Comparison of ENCODE assay signal across 8 cellular contexts in the genomic region with DNA sequence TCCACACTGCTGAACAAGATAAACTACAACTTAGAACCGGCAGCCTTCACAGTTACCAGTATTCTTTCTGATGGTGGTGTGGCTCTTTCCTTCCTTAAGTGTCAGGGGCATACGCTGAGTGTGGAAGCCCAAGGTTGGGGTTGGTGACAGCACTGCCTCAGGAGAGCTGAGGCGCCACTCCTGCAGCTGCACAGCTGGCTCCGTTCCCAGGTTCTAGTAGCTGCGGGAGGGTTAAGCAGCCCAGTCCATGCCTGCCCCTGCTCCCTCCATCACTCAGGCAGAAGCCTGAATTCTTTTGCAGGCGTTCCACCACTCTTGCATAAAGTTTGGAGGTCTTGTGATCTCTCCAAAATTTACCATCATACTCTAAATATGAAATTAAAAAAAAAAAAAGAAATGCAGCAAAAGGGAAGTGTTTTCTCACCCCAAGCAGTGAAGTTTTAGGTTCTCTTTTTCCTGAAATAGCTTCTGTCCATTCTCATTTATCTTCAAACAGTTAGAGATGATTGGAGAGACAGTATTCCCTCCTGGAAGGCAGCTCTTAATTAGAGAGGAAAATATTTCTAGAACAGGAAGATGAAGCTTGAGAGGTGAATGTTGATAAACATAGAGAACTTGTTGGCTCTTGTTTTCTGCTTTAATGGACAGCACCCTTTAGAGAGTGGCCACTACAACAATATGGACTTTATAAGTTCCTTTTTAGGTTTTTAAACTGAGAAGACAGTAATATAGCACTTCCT.
DNase-seq lines count a peak whose midpoint lies in the region; ATAC-seq and TF ChIP-seq lines count a peak whose summit lies in the region.

No MANE protein-coding gene starts in this region.

- H3K9me3 Mint-ChIP-seq in MCF 10A (ENCODE audit: unreplicated experiment) = no peaks in the 10 kb centered on the region
- no peaks in the 10 kb centered on the region for H3K9me3 Mint-ChIP-seq in stimulated activated memory B cell treated with anti-CD40 and anti-IgM and Interleukin-4, amounts not matched to agents 10 μg/mL and 1 μg/mL and 100 μg/mL, for 72 hours
- no peaks in the 10 kb centered on the region for H3K9me3 Mint-ChIP-seq in stimulated activated effector memory CD8-positive, alpha-beta T cell treated with anti-CD3 and anti-CD28 coated beads, Interleukin-12 subunit alpha, Interleukin-12 subunit beta, amount 100 ng/mL, for 72 hours

- intact Hi-C loops in MCF 10A (cut with micrococcal nuclease) = no loop called here

- peak overlapping the region; percentile 22 for H3K4me3 ChIP-seq in kidney epithelial cell (ENCODE audit: low read depth, low read length)

- H3K4me1 Mint-ChIP-seq in MCF 10A (ENCODE audit: insufficient read depth, unreplicated experiment) = peaks cover 43% of the 10 kb centered on the region
- peaks cover 24% of the 10 kb centered on the region for H3K4me1 Mint-ChIP-seq in stimulated activated memory B cell treated with anti-CD40 and anti-IgM and Interleukin-4, amounts not matched to agents 10 μg/mL and 1 μg/mL and 100 μg/mL, for 72 hours
- no peaks in the 10 kb centered on the region for H3K4me1 Mint-ChIP-seq in stimulated activated effector memory CD8-positive, alpha-beta T cell treated with anti-CD3 and anti-CD28 coated beads, Interleukin-12 subunit alpha, Interleukin-12 subunit beta, amount 100 ng/mL, for 72 hours

- no peaks in the 10 kb centered on the region for H3K27me3 Mint-ChIP-seq in MCF 10A (ENCODE audit: insufficient read depth, unreplicated experiment)
- no peaks in the 10 kb centered on the region for H3K27me3 Mint-ChIP-seq in stimulated activated memory B cell treated with anti-CD40 and anti-IgM and Interleukin-4, amounts not matched to agents 10 μg/mL and 1 μg/mL and 100 μg/mL, for 72 hours

- H3K36me3 Mint-ChIP-seq in MCF 10A (ENCODE audit: insufficient read depth, unreplicated experiment) = peaks cover under 1% of the 10 kb centered on the region
- H3K36me3 Mint-ChIP-seq in stimulated activated memory B cell treated with anti-CD40 and anti-IgM and Interleukin-4, amounts not matched to agents 10 μg/mL and 1 μg/mL and 100 μg/mL, for 72 hours = no peaks in the 10 kb centered on the region
- H3K36me3 Mint-ChIP-seq in stimulated activated effector memory CD8-positive, alpha-beta T cell treated with anti-CD3 and anti-CD28 coated beads, Interleukin-12 subunit alpha, Interleukin-12 subunit beta, amount 100 ng/mL, for 72 hours = no peaks in the 10 kb centered on the region

- H3K36me3 ChIP-seq in kidney epithelial cell (ENCODE audit: control insufficient read depth, insufficient read depth, low read length) = no peaks in the 10 kb centered on the region

- POLR2A ChIA-PET in MCF 10A (lab: Yijun Ruan, JAX) = interaction anchor here (0.5 to 3.4 kb wide), 14 partner anchors 8 to 1550 kb away, joined by 3 to 17 read pairs (median 4); partner anchors contain the start of genes FGD4 and YARS2

- H3K27me3 ChIP-seq in kidney epithelial cell (ENCODE audit: control insufficient read depth, insufficient read depth, low read length) = no peaks in the 10 kb centered on the region

- no TSS peak for BruUV-seq in MCF 10A (replicated peaks; lab: Mats Ljungman, UMichigan)

- DNase-seq in Caki2 (ENCODE audit: low read depth) (peak; percentile 49), NCI-H748 treated with DMSO at 0.1 percent for 48 hours (lab: John Stamatoyannopoulos, UW) (peak; percentile 25), MCF 10A (ENCODE audit: unreplicated experiment) (peak; percentile 78), kidney epithelial cell (ENCODE audit: low read depth) (no peak)
- no peak for DNase-seq in central memory CD4-positive, alpha-beta T cell
- DNase-seq in stimulated activated effector memory CD8-positive, alpha-beta T cell treated with anti-CD3 and anti-CD28 coated beads, Interleukin-12 subunit alpha, Interleukin-12 subunit beta, amount 100 ng/mL, for 72 hours (ENCODE audit: low spot score in 2 of 2) = no peak

- ATAC-seq in HG03432 (IDR thresholded peaks at IDR 0.05; ENCODE audit: unreplicated experiment) = peak; percentile 70
- ATAC-seq in stimulated activated memory B cell treated with anti-CD40 and anti-IgM and Interleukin-4, amounts not matched to agents 10 μg/mL and 1 μg/mL and 100 μg/mL, for 72 hours = peak; percentile 66
- ATAC-seq in stimulated activated effector memory CD8-positive, alpha-beta T cell treated with anti-CD3 and anti-CD28 coated beads, Interleukin-12 subunit alpha, Interleukin-12 subunit beta, amount 100 ng/mL, for 72 hours = no peak

- TF ChIP-seq CTCF in MCF 10A (IDR thresholded peaks at IDR 0.05; ENCODE audit: unreplicated experiment) (no peak), kidney epithelial cell (IDR thresholded peaks at IDR 0.05; ENCODE audit: insufficient read depth, low read length, poor library complexity, severe bottlenecking) (no peak)

- peak overlapping the region; percentile 63 for H3K27ac Mint-ChIP-seq in MCF 10A (ENCODE audit: low read depth, unreplicated experiment)
- peak overlapping the region; percentile 71 for H3K27ac Mint-ChIP-seq in stimulated activated memory B cell treated with anti-CD40 and anti-IgM and Interleukin-4, amounts not matched to agents 10 μg/mL and 1 μg/mL and 100 μg/mL, for 72 hours
- H3K27ac Mint-ChIP-seq in stimulated activated effector memory CD8-positive, alpha-beta T cell treated with anti-CD3 and anti-CD28 coated beads, Interleukin-12 subunit alpha, Interleukin-12 subunit beta, amount 100 ng/mL, for 72 hours = no peak overlapping the region

- in situ Hi-C loops in Caki2 (cut with HindIII; ENCODE audit: low pct_unique_long_range_greater_than_20kb, low sequenced_read_pairs) = no loop called here

- peak overlapping the region; percentile 65 for H3K4me3 Mint-ChIP-seq in MCF 10A (ENCODE audit: unreplicated experiment)
- peak overlapping the region; percentile 78 for H3K4me3 Mint-ChIP-seq in stimulated activated memory B cell treated with anti-CD40 and anti-IgM and Interleukin-4, amounts not matched to agents 10 μg/mL and 1 μg/mL and 100 μg/mL, for 72 hours
- no peak overlapping the region for H3K4me3 Mint-ChIP-seq in stimulated activated effector memory CD8-positive, alpha-beta T cell treated with anti-CD3 and anti-CD28 coated beads, Interleukin-12 subunit alpha, Interleukin-12 subunit beta, amount 100 ng/mL, for 72 hours

- CTCF ChIA-PET in MCF 10A (lab: Yijun Ruan, JAX) = interaction anchor here (0.6 kb wide), 1 partner anchor 43 kb away, joined by 3 read pairs; no protein-coding TSS in a partner anchor

Comparison
In these comparisons a context has a peak if more than half of its experiments do, and no peak if none do; other contexts are left out.
1. DNase-seq: peak in Caki2 (single experiment), NCI-H748 treated with DMSO at 0.1 percent for 48 hours (single experiment) and MCF 10A (single experiment); none in kidney epithelial cell (single experiment), central memory CD4-positive, alpha-beta T cell (single experiment) and stimulated activated effector memory CD8-positive, alpha-beta T cell treated with anti-CD3 and anti-CD28 coated beads, Interleukin-12 subunit alpha, Interleukin-12 subunit beta, amount 100 ng/mL, for 72 hours (0 of 2).